In genomic region chr6:36765943-36766648, GRCh38 we compare ENCODE assay signal across 8 cellular contexts.
DNase-seq lines count a peak whose midpoint lies in the region; ATAC-seq and TF ChIP-seq lines count a peak whose summit lies in the region.

No MANE protein-coding gene starts in this region.

- intact Hi-C loops in CD4-positive, alpha-beta memory T cell (cut with micrococcal nuclease) = loop anchor here (1.0 to 2.0 kb wide), 5 partner anchors 16 to 443 kb away; no protein-coding TSS in a partner anchor
- intact Hi-C loops in Panc1 (cut with micrococcal nuclease; ENCODE audit: unreplicated experiment) = loop anchor here (1.0 to 2.0 kb wide), 2 partner anchors 85 to 252 kb away; no protein-coding TSS in a partner anchor

- POLR2A ChIA-PET in CD4-positive, alpha-beta memory T cell (lab: Charles Lee; ENCODE audit: partially characterized antibody) = interaction anchor here (2.5 kb wide), 1 partner anchor 16 kb away, joined by 10 read pairs; no protein-coding TSS in a partner anchor
- POLR2A ChIA-PET in Panc1 (lab: Charles Lee) = no interaction called here

- no peak overlapping the region for H3K27ac ChIP-seq in CD4-positive, alpha-beta memory T cell (ENCODE audit: low read depth, low read length)
- H3K27ac ChIP-seq in Panc1 (ENCODE audit: low read length) = no peak overlapping the region
- peak overlapping the region; percentile 61 for H3K27ac ChIP-seq in neural cell (ENCODE audit: low read length)

- H3K27me3 Mint-ChIP-seq in CD4-positive, alpha-beta memory T cell = no peaks in the 10 kb centered on the region
- no peaks in the 10 kb centered on the region for H3K27me3 Mint-ChIP-seq in activated T-cell treated with anti-CD3 and anti-CD28 coated beads, Interleukin-2, amount 50 U/mL, for 24 hours

- in situ Hi-C loops in Panc1 (cut with HindIII; ENCODE audit: low pct_unique_long_range_greater_than_20kb, low sequenced_read_pairs) = no loop called here

- H3K9me2 ChIP-seq in neural cell (ENCODE audit: insufficient read depth, low read length) = no peaks in the 10 kb centered on the region

- peak; percentile 94 for ATAC-seq in Panc1

- no TSS peak for BruUV-seq in Panc1 (replicated peaks; lab: Mats Ljungman, UMichigan)

- H3F3A ChIP-seq in neural cell (ENCODE audit: insufficient read depth, low read length, poor library complexity, severe bottlenecking) = no peaks in the 10 kb centered on the region

- H3K4me2 ChIP-seq in neural cell (ENCODE audit: low read length) = peak overlapping the region; percentile 44

- no peak overlapping the region for H3K4me3 ChIP-seq in CD4-positive, alpha-beta memory T cell (ENCODE audit: low read length in 2 of 2)
- H3K4me3 ChIP-seq in Panc1 (ENCODE audit: low read depth in 2 of 2, low read length in 2 of 2) = no peak overlapping the region
- peak overlapping the region; percentile 36 for H3K4me3 ChIP-seq in neural cell (ENCODE audit: low read length)

- H2AFZ ChIP-seq in neural cell (ENCODE audit: low read depth, low read length) = peak overlapping the region; percentile 10

- peak; percentile 90 for TF ChIP-seq RAD21 in neural cell (conservative IDR thresholded peaks at IDR 0.05)

- TF ChIP-seq CTCF in GM20000 (IDR thresholded peaks at IDR 0.05; ENCODE audit: extremely low read depth, missing control alignments) = peak; percentile 97
- TF ChIP-seq CTCF in Panc1 (IDR thresholded peaks at IDR 0.05) = peak; percentile 95
- TF ChIP-seq CTCF in neural cell (IDR thresholded peaks at IDR 0.05; ENCODE audit: poor library complexity, severe bottlenecking) = peak; percentile 90

- peak; percentile 75 to 80 (median 78) for DNase-seq in CD4-positive, alpha-beta memory T cell
- DNase-seq in GM20000 (ENCODE audit: low spot score) = peak; percentile 84
- peak; percentile 79 for DNase-seq in KG1 (lab: John Stamatoyannopoulos, UW)
- DNase-seq in Panc1 (ENCODE audit: low read depth, low spot score) = no peak
- DNase-seq in activated T-cell treated with anti-CD3 and anti-CD28 coated beads, Interleukin-2, amount 50 U/mL, for 24 hours = peak; percentile 83
- DNase-seq in fibroblast of gingiva (ENCODE audit: low read depth) = peak; percentile 69
- peak; percentile 70 for DNase-seq in stimulated activated naive CD4-positive, alpha-beta T cell treated with Interleukin-2 at 50 U/mL for 16 hours (lab: John Stamatoyannopoulos, UW)

- no peaks in the 10 kb centered on the region for H4K20me1 ChIP-seq in neural cell (ENCODE audit: insufficient read depth)

- H3K9me3 Mint-ChIP-seq in CD4-positive, alpha-beta memory T cell = no peaks in the 10 kb centered on the region
- H3K9me3 Mint-ChIP-seq in activated T-cell treated with anti-CD3 and anti-CD28 coated beads, Interleukin-2, amount 50 U/mL, for 24 hours = no peaks in the 10 kb centered on the region

- CTCF ChIA-PET in CD4-positive, alpha-beta memory T cell (lab: Charles Lee; ENCODE audit: partially characterized antibody) = interaction anchor here (0.6 to 16.6 kb wide), 26 partner anchors 9 to 454 kb away, joined by 3 to 230 read pairs (median 4); partner anchors contain the start of genes C6orf89, PI16 and PPIL1
- CTCF ChIA-PET in Panc1 (lab: Charles Lee) = interaction anchor here (0.6 to 1.7 kb wide), 7 partner anchors 13 to 306 kb away, joined by 3 to 11 read pairs (median 6); no protein-coding TSS in a partner anchor

- no peaks in the 10 kb centered on the region for H3K9me3 ChIP-seq in CD4-positive, alpha-beta memory T cell (ENCODE audit: control insufficient read depth in 1 of 2, low read length in 2 of 2)
- H3K9me3 ChIP-seq in Panc1 (ENCODE audit: control insufficient read depth, insufficient read depth, low read depth, low read length) = no peaks in the 10 kb centered on the region
- no peaks in the 10 kb centered on the region for H3K9me3 ChIP-seq in neural cell (ENCODE audit: low read length)

- H3K4me1 Mint-ChIP-seq in CD4-positive, alpha-beta memory T cell = peaks cover 30 to 40% (median 34%) of the 10 kb centered on the region in 4 donors
- peaks cover 33% of the 10 kb centered on the region for H3K4me1 Mint-ChIP-seq in activated T-cell treated with anti-CD3 and anti-CD28 coated beads, Interleukin-2, amount 50 U/mL, for 24 hours (ENCODE audit: low read depth)

- peaks cover 48% of the 10 kb centered on the region for H3K4me1 ChIP-seq in CD4-positive, alpha-beta memory T cell (ENCODE audit: insufficient read depth, low read length)
- peaks cover 5% of the 10 kb centered on the region for H3K4me1 ChIP-seq in Panc1 (ENCODE audit: control insufficient read depth, insufficient read depth, low read length)

- H3K27me3 ChIP-seq in CD4-positive, alpha-beta memory T cell (ENCODE audit: insufficient read depth, low read length) = no peaks in the 10 kb centered on the region
- H3K27me3 ChIP-seq in Panc1 (ENCODE audit: control insufficient read depth, insufficient read depth, low read length) (no peaks in the 10 kb centered on the region), neural cell (ENCODE audit: insufficient read depth, low read depth, low read length) (no peaks in the 10 kb centered on the region)

- peak overlapping the region in 5 of 7 donors; percentile 11 to 66 (median 50) for H3K27ac Mint-ChIP-seq in CD4-positive, alpha-beta memory T cell
- H3K27ac Mint-ChIP-seq in activated T-cell treated with anti-CD3 and anti-CD28 coated beads, Interleukin-2, amount 50 U/mL, for 24 hours = no peak overlapping the region

- peak overlapping the region in 2 of 8 donors; percentile 11 to 28 for H3K4me3 Mint-ChIP-seq in CD4-positive, alpha-beta memory T cell
- H3K4me3 Mint-ChIP-seq in activated T-cell treated with anti-CD3 and anti-CD28 coated beads, Interleukin-2, amount 50 U/mL, for 24 hours = no peak overlapping the region

- no peaks in the 10 kb centered on the region for H3K79me2 ChIP-seq in neural cell (replicated peaks; ENCODE audit: insufficient read depth, low read length)

- H3K36me3 ChIP-seq in CD4-positive, alpha-beta memory T cell (ENCODE audit: insufficient read depth, low read length) = no peaks in the 10 kb centered on the region
- H3K36me3 ChIP-seq in Panc1 (ENCODE audit: control insufficient read depth, insufficient read depth, low read length) = no peaks in the 10 kb centered on the region
- H3K36me3 ChIP-seq in neural cell (ENCODE audit: insufficient read depth, low read length) = no peaks in the 10 kb centered on the region

- TF ChIP-seq EP300 in neural cell (conservative IDR thresholded peaks at IDR 0.05; ENCODE audit: poor library complexity, severe bottlenecking) = peak; percentile 33

- no peaks in the 10 kb centered on the region for H3K36me3 Mint-ChIP-seq in CD4-positive, alpha-beta memory T cell
- no peaks in the 10 kb centered on the region for H3K36me3 Mint-ChIP-seq in activated T-cell treated with anti-CD3 and anti-CD28 coated beads, Interleukin-2, amount 50 U/mL, for 24 hours (ENCODE audit: low read depth)

- peak overlapping the region; percentile 51 for H3K9ac ChIP-seq in neural cell (ENCODE audit: low read length)

TF ChIP-seq in neural cell, 6 proteins besides CTCF, POLR2A, EP300 and RAD21:
- TF ChIP-seq REST (IDR thresholded peaks at IDR 0.05; ENCODE audit: borderline replicate concordance) (peak; percentile 35), SMC3 (conservative IDR thresholded peaks at IDR 0.05; ENCODE audit: poor library complexity) (peak; percentile 92), TAF1 (IDR thresholded peaks at IDR 0.05; ENCODE audit: low read depth) (no peak)
